In genomic region chr1:187038789-187039188, GRCh38 we compare ENCODE assay signal across 13 cellular contexts.
DNase-seq lines count a peak whose midpoint lies in the region; ATAC-seq and TF ChIP-seq lines count a peak whose summit lies in the region.
"Had no signal": no experiment of that assay in that cellular context is flagged by ENCODE, and none has a peak within 500 bp of the region (broad histone marks: within the 10 kb centered on the region; RNA-seq: fewer than 3 reads in every experiment).

No MANE protein-coding gene starts in this region.

- no peak overlapping the region for H3K4ac ChIP-seq in mesendoderm (ENCODE audit: low read depth, low read length)

- H3K4me3 ChIP-seq in RWPE2 (ENCODE audit: severe bottlenecking) (no peak overlapping the region), mesendoderm (ENCODE audit: low read length) (no peak overlapping the region)
- H3K4me3 ChIP-seq: SJCRH30 had no signal

- no peaks in the 10 kb centered on the region for H3K27me3 ChIP-seq in RWPE2 (ENCODE audit: insufficient read depth, poor library complexity, severe bottlenecking)
- no peaks in the 10 kb centered on the region for H3K27me3 ChIP-seq in mesendoderm (ENCODE audit: insufficient read depth, low read length, poor library complexity)
- H3K27me3 ChIP-seq: SJCRH30 had no signal

- H3K4me1 ChIP-seq in RWPE2 (ENCODE audit: insufficient read depth, poor library complexity, severe bottlenecking) = peaks cover 5% of the 10 kb centered on the region
- H3K4me1 ChIP-seq in mesendoderm (ENCODE audit: control insufficient read depth, low read depth, low read length) = no peaks in the 10 kb centered on the region
- H3K4me1 ChIP-seq: SJCRH30 had no signal

- no peak overlapping the region for H2BK5ac ChIP-seq in mesendoderm (ENCODE audit: low read length)

- H3K27ac ChIP-seq in RWPE2 (ENCODE audit: poor library complexity, severe bottlenecking) (no peak overlapping the region), epithelial cell of prostate (no peak overlapping the region), mesendoderm (ENCODE audit: low read depth, low read length) (no peak overlapping the region)
- H3K27ac ChIP-seq: SJCRH30 had no signal

- no peaks in the 10 kb centered on the region for H3K36me3 ChIP-seq in RWPE2 (ENCODE audit: low read depth)
- no peaks in the 10 kb centered on the region for H3K36me3 ChIP-seq in mesendoderm (ENCODE audit: control insufficient read depth, insufficient read depth, low read length)
- H3K36me3 ChIP-seq: SJCRH30 had no signal

- H3K9ac ChIP-seq in mesendoderm (ENCODE audit: low read length) = no peak overlapping the region

- no peak overlapping the region for H4K8ac ChIP-seq in mesendoderm (ENCODE audit: low read depth, low read length)

- no peak overlapping the region for H3K4me2 ChIP-seq in mesendoderm (ENCODE audit: low read length)

- no peak overlapping the region for H3K18ac ChIP-seq in mesendoderm (ENCODE audit: low read length)

- no peaks in the 10 kb centered on the region for H3K9me3 ChIP-seq in RWPE2 (ENCODE audit: severe bottlenecking)
- H3K9me3 ChIP-seq: SJCRH30 had no signal

- no peak overlapping the region for H2AK5ac ChIP-seq in mesendoderm (ENCODE audit: low read length)

- no peak overlapping the region for H3K23ac ChIP-seq in mesendoderm (ENCODE audit: low read length)

- H2BK15ac ChIP-seq in mesendoderm (replicated peaks; ENCODE audit: low read depth) = no peak overlapping the region

- peak; percentile 71 for DNase-seq in A172 (ENCODE audit: low spot score)
- peak; percentile 44 for DNase-seq in HT-29 (ENCODE audit: low spot score)
- no peak for DNase-seq in RWPE2 (ENCODE audit: low spot score)
- DNase-seq in epithelial cell of prostate (ENCODE audit: low read depth, low spot score) = peak; percentile 73
- DNase-seq in mesendoderm = no peak
- no peak for DNase-seq in RKO (ENCODE audit: low spot score)
- DNase-seq in stimulated activated CD4-positive, alpha-beta T cell treated with anti-CD3 and anti-CD28 coated beads, Interleukin-4, amount 100 ng/mL, for 4 hours = no peak
- no peak for DNase-seq in middle frontal gyrus (ENCODE audit: extremely low spot score, low spot score)
- DNase-seq: H9, immature natural killer cell, naive B cell, NCI-H446, SJCRH30 had no signal

- peak; percentile 97 for ATAC-seq in RWPE2 (ENCODE audit: low read depth)

- no peak overlapping the region for H2BK120ac ChIP-seq in mesendoderm (ENCODE audit: low read depth, low read length)

- WGBS in mesendoderm (ENCODE audit: extremely low coverage, insufficient coverage, low lambda C conversion rate) = no CpG with 5 or more reads among the region's 1 CpG

- no peaks in the 10 kb centered on the region for H3K79me1 ChIP-seq in mesendoderm (ENCODE audit: low read length)

- H4K5ac ChIP-seq in mesendoderm (ENCODE audit: low read length) = no peak overlapping the region

- no peak overlapping the region for H3K56ac ChIP-seq in mesendoderm (ENCODE audit: low read length)

- TF ChIP-seq CTCF in RWPE2 (IDR thresholded peaks at IDR 0.05; ENCODE audit: poor library complexity, severe bottlenecking) = no peak

- H3K79me2 ChIP-seq in mesendoderm (ENCODE audit: control insufficient read depth, insufficient read depth, low read length) = no peaks in the 10 kb centered on the region

Comparison
In these comparisons a context has a peak if more than half of its experiments do, and no peak if none do; other contexts are left out.
1. DNase-seq: peak in A172 (single experiment), HT-29 (single experiment) and epithelial cell of prostate (single experiment); none in RWPE2 (single experiment), mesendoderm (single experiment), RKO (single experiment), stimulated activated CD4-positive, alpha-beta T cell treated with anti-CD3 and anti-CD28 coated beads, Interleukin-4, amount 100 ng/mL, for 4 hours (0 of 2) and middle frontal gyrus (single experiment).